ENCODE assay signal across 26 cellular contexts in the genomic region with DNA sequence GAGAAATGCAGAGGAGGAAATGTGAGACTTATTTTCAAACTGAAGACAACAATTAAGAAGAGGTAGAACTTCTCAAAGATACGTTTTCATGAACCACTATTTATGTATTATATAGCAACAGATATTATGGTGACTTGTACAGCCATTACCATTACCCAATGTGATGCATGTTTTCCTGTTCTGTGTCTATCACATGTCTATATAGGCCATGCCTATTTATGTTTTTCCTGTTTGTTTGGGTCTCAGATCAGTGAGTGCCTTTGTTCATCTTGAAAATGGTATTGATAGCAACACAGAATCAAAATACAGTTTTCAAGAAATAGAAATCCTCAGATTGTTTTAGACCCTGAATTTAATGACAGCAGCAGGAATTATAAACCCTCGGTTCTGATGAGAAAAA.
"Had no signal": no experiment of that assay in that cellular context is flagged by ENCODE, and none has a peak within 500 bp of the region (broad histone marks: within the 10 kb centered on the region; RNA-seq: fewer than 3 reads in every experiment).

No MANE protein-coding gene starts in this region.

- H3K4me3 Mint-ChIP-seq: naive thymus-derived CD4-positive, alpha-beta T cell; natural killer cell treated with Interleukin-12 subunit alpha and Interleukin-12 subunit beta and Interleukin-15 and Interleukin-18, amount 100 ng/mL, for 72 hours; stimulated activated naive B cell treated with anti-CD40 and anti-IgM and Interleukin-4, amounts not matched to agents 10 μg/mL and 1 μg/mL and 100 μg/mL, for 72 hours had no signal

- H3K9me3 Mint-ChIP-seq: natural killer cell treated with Interleukin-12 subunit alpha and Interleukin-12 subunit beta and Interleukin-15 and Interleukin-18, amount 100 ng/mL, for 72 hours; stimulated activated naive B cell treated with anti-CD40 and anti-IgM and Interleukin-4, amounts not matched to agents 10 μg/mL and 1 μg/mL and 100 μg/mL, for 72 hours had no signal

- H3K27me3 ChIP-seq: ovary, stomach, testis, thyroid gland, transverse colon, upper lobe of left lung, vagina had no signal

- ATAC-seq: mucosa of descending colon; naive thymus-derived CD4-positive, alpha-beta T cell; natural killer cell treated with Interleukin-12 subunit alpha and Interleukin-12 subunit beta and Interleukin-15 and Interleukin-18, amount 100 ng/mL, for 72 hours; right cardiac atrium; sciatic nerve; stimulated activated naive B cell treated with anti-CD40 and anti-IgM and Interleukin-4, amounts not matched to agents 10 μg/mL and 1 μg/mL and 100 μg/mL, for 72 hours; stimulated activated naive CD8-positive, alpha-beta T cell treated with anti-CD3 and anti-CD28 coated beads, Interleukin-15, Interleukin-2, amounts not matched to agents 100 U/mL and 50 U/mL, for 24 hours had no signal

- H3K4me1 ChIP-seq: left ventricle myocardium inferior, prostate gland, thyroid gland, transverse colon, upper lobe of left lung had no signal

- H3K36me3 Mint-ChIP-seq: naive thymus-derived CD4-positive, alpha-beta T cell; natural killer cell treated with Interleukin-12 subunit alpha and Interleukin-12 subunit beta and Interleukin-15 and Interleukin-18, amount 100 ng/mL, for 72 hours; stimulated activated naive B cell treated with anti-CD40 and anti-IgM and Interleukin-4, amounts not matched to agents 10 μg/mL and 1 μg/mL and 100 μg/mL, for 72 hours had no signal

- H3K4me1 Mint-ChIP-seq: stimulated activated naive B cell treated with anti-CD40 and anti-IgM and Interleukin-4, amounts not matched to agents 10 μg/mL and 1 μg/mL and 100 μg/mL, for 72 hours had no signal

- H3K27ac ChIP-seq: left ventricle myocardium inferior, ovary, prostate gland, skin epidermis, stomach, thyroid gland, transverse colon, upper lobe of left lung, vagina had no signal

- H3K36me3 ChIP-seq: left ventricle myocardium inferior, ovary, prostate gland, thyroid gland, transverse colon, vagina had no signal

- H3K27me3 Mint-ChIP-seq: natural killer cell treated with Interleukin-12 subunit alpha and Interleukin-12 subunit beta and Interleukin-15 and Interleukin-18, amount 100 ng/mL, for 72 hours; stimulated activated naive B cell treated with anti-CD40 and anti-IgM and Interleukin-4, amounts not matched to agents 10 μg/mL and 1 μg/mL and 100 μg/mL, for 72 hours had no signal

- DNase-seq: islet precursor cell; left ventricle myocardium inferior; mesendoderm; midbrain; mucosa of descending colon; naive thymus-derived CD4-positive, alpha-beta T cell; ovary; retina; right cardiac atrium; stimulated activated CD4-positive, alpha-beta T cell treated with anti-CD3 and anti-CD28 coated beads, Interleukin-12 subunit alpha, Interleukin-12 subunit beta, amount 100 ng/mL, for 4 hours; stimulated activated CD4-positive, alpha-beta T cell treated with anti-CD3 and anti-CD28 coated beads, Interleukin-15, amount 100 ng/mL, for 24 hours; stimulated activated CD4-positive, alpha-beta T cell treated with anti-CD3 and anti-CD28 coated beads, Interleukin-2, amount 100 ng/mL, for 24 hours; stimulated activated CD4-positive, alpha-beta T cell treated with anti-CD3 and anti-CD28 coated beads, Interleukin-4, amount 100 ng/mL, for 1 hour; stimulated activated naive B cell treated with anti-CD40 and anti-IgM and Interleukin-4, amounts not matched to agents 10 μg/mL and 1 μg/mL and 100 μg/mL, for 72 hours; stimulated activated naive CD8-positive, alpha-beta T cell treated with anti-CD3 and anti-CD28 coated beads, Interleukin-15, Interleukin-2, amounts not matched to agents 100 U/mL and 50 U/mL, for 24 hours; stomach; testis; thyroid gland; transverse colon; upper lobe of left lung had no signal

- H3K27ac Mint-ChIP-seq: naive thymus-derived CD4-positive, alpha-beta T cell; natural killer cell treated with Interleukin-12 subunit alpha and Interleukin-12 subunit beta and Interleukin-15 and Interleukin-18, amount 100 ng/mL, for 72 hours; stimulated activated naive B cell treated with anti-CD40 and anti-IgM and Interleukin-4, amounts not matched to agents 10 μg/mL and 1 μg/mL and 100 μg/mL, for 72 hours had no signal

- H3K9me3 ChIP-seq: left ventricle myocardium inferior, mucosa of descending colon, ovary, prostate gland, stomach, testis, thyroid gland, transverse colon, upper lobe of left lung, vagina had no signal

- H3K4me3 ChIP-seq: left ventricle myocardium inferior, lung, mucosa of descending colon, ovary, prostate gland, skin epidermis, stomach, testis, thyroid gland, transverse colon, upper lobe of left lung, vagina had no signal
